Comparison of ENCODE assay signal across 9 cellular contexts in the genomic region with DNA sequence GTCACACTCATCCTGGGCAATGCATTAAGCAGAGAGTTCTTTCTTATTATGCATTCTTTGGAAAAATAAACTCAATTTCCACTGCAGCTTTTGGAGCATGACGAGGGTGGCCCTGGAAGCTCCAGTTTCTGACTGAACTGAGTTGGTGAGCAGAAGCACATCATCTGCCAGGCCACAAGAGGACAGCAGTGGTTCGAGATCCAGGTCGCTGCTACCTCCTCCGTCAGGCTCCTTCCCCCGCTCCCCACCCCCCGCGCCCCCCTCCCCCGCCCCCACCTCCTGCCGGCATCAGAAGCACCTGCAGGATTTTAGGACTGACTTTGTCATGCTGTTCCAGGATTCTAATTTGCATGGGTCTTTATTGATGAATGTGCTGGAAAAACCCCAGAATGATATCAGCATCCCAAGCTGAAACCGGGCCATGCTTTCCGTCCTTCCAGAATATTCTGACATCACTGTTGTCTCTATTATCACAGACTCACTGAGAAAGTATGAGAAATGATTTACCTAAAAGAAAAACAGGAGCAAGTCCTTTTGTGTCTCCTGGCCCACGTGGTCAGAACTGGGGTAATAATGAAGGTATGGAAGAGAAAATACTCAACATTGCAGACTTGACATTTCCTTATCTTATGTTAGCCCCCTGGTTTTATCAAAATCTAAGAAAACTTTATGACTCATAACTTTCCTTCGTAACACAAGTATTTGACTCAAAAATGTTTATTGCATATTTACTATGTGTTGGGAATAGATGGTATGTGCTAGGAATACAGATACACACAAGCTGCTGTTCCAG.
DNase-seq lines count a peak whose midpoint lies in the region; ATAC-seq and TF ChIP-seq lines count a peak whose summit lies in the region.
"Had no signal": no experiment of that assay in that cellular context is flagged by ENCODE, and none has a peak within 500 bp of the region (broad histone marks: within the 10 kb centered on the region; RNA-seq: fewer than 3 reads in every experiment).

No MANE protein-coding gene starts in this region.

- H3K4me3 ChIP-seq in PC-9: no peak overlapping the region
- H3K4me3 ChIP-seq in tibial nerve: no peak overlapping the region

- TF ChIP-seq EP300 in tibial nerve (IDR thresholded peaks at IDR 0.05): no peak

- no peaks in the 10 kb centered on the region for H3K36me3 ChIP-seq in PC-9 (ENCODE audit: low read depth)
- H3K36me3 ChIP-seq in tibial nerve: no peaks in the 10 kb centered on the region

- H3K9me2 ChIP-seq in PC-9 (ENCODE audit: insufficient read depth): no peaks in the 10 kb centered on the region

- WGBS in tibial nerve, 2 donors: 11 to 12% methylated on average over 13 of the region's 13 CpGs

- intact Hi-C loops in PC-9 (cut with micrococcal nuclease; ENCODE audit: unreplicated experiment): loop anchor here (1.0 to 10.0 kb wide), 6 partner anchors 116 to 484 kb away; no protein-coding TSS in a partner anchor

- H3K27ac ChIP-seq in PC-9 (no peak overlapping the region), tibial nerve (no peak overlapping the region)

- TF ChIP-seq POLR2A in tibial nerve (IDR thresholded peaks at IDR 0.05): no peak

- peaks cover 3% of the 10 kb centered on the region; the same call in 1 of the 2 replicates for H3F3A ChIP-seq in PC-9 (ENCODE audit: insufficient read depth, low read depth)

- peak; percentile 73 for DNase-seq in NCI-H82 (lab: John Stamatoyannopoulos, UW)
- DNase-seq in NCI-H82 treated with DMSO at 0.1 percent for 48 hours (lab: John Stamatoyannopoulos, UW; ENCODE audit: unreplicated experiment): no peak
- peak; percentile 34 to 58 for DNase-seq in PC-9
- DNase-seq in globus pallidus (ENCODE audit: low spot score): peak; percentile 2
- peak in 1 of 2 donors; percentile 7 for DNase-seq in tibial nerve (ENCODE audit: low spot score in 2 of 2)
- no peak for DNase-seq in DMS53 treated with DMSO at 0.1 percent for 48 hours (lab: John Stamatoyannopoulos, UW; ENCODE audit: unreplicated experiment)
- DNase-seq: CD4-positive, CD25-positive, alpha-beta regulatory T cell had no signal

- no peaks in the 10 kb centered on the region for H3K79me2 ChIP-seq in PC-9 (ENCODE audit: low read depth)

- ATAC-seq in HG02938 (IDR thresholded peaks at IDR 0.05; ENCODE audit: unreplicated experiment) (no peak), GM18907 (IDR thresholded peaks at IDR 0.05; ENCODE audit: unreplicated experiment) (no peak)

- H4K20me1 ChIP-seq in PC-9 (ENCODE audit: insufficient read depth): no peaks in the 10 kb centered on the region

- H3K27me3 ChIP-seq in PC-9 (ENCODE audit: insufficient read depth, low read depth): no peaks in the 10 kb centered on the region
- H3K27me3 ChIP-seq in tibial nerve: peaks cover 0 to 5% of the 10 kb centered on the region in 2 donors

- no TSS peak for BruUV-seq in PC-9 (replicated peaks; lab: Mats Ljungman, UMichigan)

- peak overlapping the region; percentile 30; the same call in 1 of the 2 replicates for H3K4me2 ChIP-seq in PC-9

- H3K4me1 ChIP-seq in PC-9 (replicated peaks; ENCODE audit: insufficient read depth) (peaks cover 7% of the 10 kb centered on the region), tibial nerve (no peaks in the 10 kb centered on the region)

- H2AFZ ChIP-seq in PC-9: no peak overlapping the region

- POLR2A ChIA-PET in PC-9 (lab: Charles Lee; ENCODE audit: unreplicated experiment): no interaction called here

- CTCF ChIA-PET in PC-9 (lab: Charles Lee): interaction anchor here (0.7 kb wide), 3 partner anchors 360 to 511 kb away, joined by 3 to 6 read pairs (median 4); no protein-coding TSS in a partner anchor

- no peaks in the 10 kb centered on the region for H3K9me3 ChIP-seq in PC-9 (ENCODE audit: insufficient read depth, low read depth)
- H3K9me3 ChIP-seq in tibial nerve: no peaks in the 10 kb centered on the region

- TF ChIP-seq CTCF in PC-9 (conservative IDR thresholded peaks at IDR 0.05): peak; percentile 49
- peak in 3 of 5 experiments; percentile 16 to 23 (median 21) for TF ChIP-seq CTCF in tibial nerve (IDR thresholded peaks at IDR 0.05)

Comparison
In these comparisons a context has a peak if more than half of its experiments do, and no peak if none do; other contexts are left out.
1. DNase-seq: peak in NCI-H82 (single experiment), PC-9 (2 of 2) and globus pallidus (single experiment); none in NCI-H82 treated with DMSO at 0.1 percent for 48 hours (single experiment) and DMS53 treated with DMSO at 0.1 percent for 48 hours (single experiment).